23 cellular contexts compared by ENCODE assay signal in the genomic region with DNA sequence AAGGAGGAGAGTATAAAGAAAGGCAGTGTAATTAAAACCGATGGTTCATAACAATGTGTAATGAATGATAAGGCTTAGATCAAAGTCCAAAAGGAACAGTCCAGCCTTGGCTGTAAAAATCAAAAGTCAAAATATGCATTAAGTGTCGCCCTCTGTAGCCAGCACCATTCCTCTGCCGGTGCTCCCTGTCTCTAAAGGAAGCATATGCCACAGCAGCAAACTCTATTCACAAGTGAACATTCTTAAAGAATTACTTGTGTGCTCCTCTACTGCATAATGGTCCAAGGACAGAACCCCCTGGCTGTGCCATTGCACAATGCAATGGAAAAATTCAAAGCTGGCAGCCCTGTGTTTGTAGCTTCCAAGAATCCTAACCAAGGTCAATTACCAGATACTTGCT. TPM values are rescaled to one million over a fixed set of nuclear protein-coding genes. Genes with fewer than 3 reads are reported as not detected.
DNase-seq lines count a peak whose midpoint lies in the region; ATAC-seq, FAIRE-seq and TF ChIP-seq lines count a peak whose summit lies in the region.
"Had no signal": no experiment of that assay in that cellular context is flagged by ENCODE, and none has a peak within 500 bp of the region (broad histone marks: within the 10 kb centered on the region; RNA-seq: fewer than 3 reads in every experiment).

No MANE protein-coding gene starts in this region.

- intact Hi-C loops in pancreas (cut with DNase I): no loop called here

- FAIRE-seq in pancreas (lab: Jason Lieb, UNC) (peak; percentile 83), RCC 7860 (lab: Jason Lieb, UNC) (no peak)
- FAIRE-seq: islet of Langerhans had no signal

- H3K9me3 ChIP-seq in adipocyte (ENCODE audit: control insufficient read depth, low read length): no peaks in the 10 kb centered on the region
- peaks cover 0 to 3% (median 0%) of the 10 kb centered on the region in 4 donors for H3K9me3 ChIP-seq in pancreas
- H3K9me3 ChIP-seq: heart right ventricle, ovary, vagina had no signal

- DNase-seq in AG10803 (ENCODE audit: low read depth) (peak; percentile 58), adipocyte (ENCODE audit: low read depth) (peak; percentile 70), fibroblast of mammary gland (ENCODE audit: low read depth) (peak; percentile 43), pancreas (peak in 3 of 6 donors; percentile 29 to 31 (median 31)), RCC 7860 (ENCODE audit: low spot score) (no peak), DMS79 treated with DMSO at 0.1 percent for 48 hours (lab: John Stamatoyannopoulos, UW) (no peak), G401 (ENCODE audit: low spot score) (no peak)
- no peak for DNase-seq in activated CD4-positive, alpha-beta T cell treated with anti-CD3 and anti-CD28 coated beads for 1 hour
- DNase-seq: activated CD4-positive, CD25-positive, alpha-beta regulatory T cell treated with anti-CD3 and anti-CD28 coated beads, Interleukin-2, amount 50 U/mL, for 72 hours; activated CD8-positive, alpha-beta memory T cell treated with anti-CD3 and anti-CD28 coated beads for 24 hours; activated T-cell treated with anti-CD3 and anti-CD28 coated beads, Interleukin-2, amount 50 U/mL, for 72 hours; CD4-positive, alpha-beta memory T cell; DMS53; heart right ventricle; KBM-7; mammary epithelial cell; naive B cell; NCI-H2029; NCI-H446 treated with DMSO at 0.1 percent for 48 hours; stimulated activated CD4-positive, alpha-beta T cell treated with anti-CD3 and anti-CD28 coated beads, Interleukin-4, amount 100 ng/mL, for 4 hours had no signal

- H3K9ac ChIP-seq in adipocyte (ENCODE audit: low read length): no peak overlapping the region

- 27 to 29% methylated on average over 3 of the region's 3 CpGs for WGBS in pancreas, 2 donors

- H3K27me3 ChIP-seq in adipocyte (replicated peaks; ENCODE audit: control insufficient read depth, insufficient read depth, low read length) (no peaks in the 10 kb centered on the region), pancreas (peaks cover 0 to 8% (median 0%) of the 10 kb centered on the region in 4 donors)
- H3K27me3 ChIP-seq: ovary, vagina had no signal

- H3K27ac ChIP-seq in pancreas: no peak overlapping the region
- H3K27ac ChIP-seq: heart right ventricle, ovary, vagina had no signal

- H3K4me1 ChIP-seq in adipocyte (ENCODE audit: control insufficient read depth, insufficient read depth, low read length): peaks cover 24% of the 10 kb centered on the region
- peaks cover 0 to 4% (median 0%) of the 10 kb centered on the region in 3 donors for H3K4me1 ChIP-seq in pancreas
- H3K4me1 ChIP-seq: heart right ventricle, vagina had no signal

- H3K4me3 ChIP-seq in AG10803 (ENCODE audit: low read length) (no peak overlapping the region), adipocyte (ENCODE audit: low read length) (no peak overlapping the region), fibroblast of mammary gland (ENCODE audit: control insufficient read depth, low read depth, low read length) (no peak overlapping the region), pancreas (no peak overlapping the region)
- H3K4me3 ChIP-seq: heart right ventricle, ovary, vagina had no signal

- in situ Hi-C loops in G401 (cut with HindIII; ENCODE audit: low sequenced_read_pairs): no loop called here

- ATAC-seq in pancreas: peak; percentile 80 to 95 (median 83)
- ATAC-seq: activated T-cell treated with anti-CD3 and anti-CD28 coated beads, Interleukin-2, amount 50 U/mL, for 72 hours had no signal

- no peak for TF ChIP-seq CTCF in AG10803 (conservative IDR thresholded peaks at IDR 0.05; ENCODE audit: low read length)
- TF ChIP-seq CTCF in fibroblast of mammary gland (conservative IDR thresholded peaks at IDR 0.05; ENCODE audit: control insufficient read depth, insufficient read depth, low read depth, low read length): no peak
- no peak for TF ChIP-seq CTCF in pancreas (IDR thresholded peaks at IDR 0.05)

- H3K36me3 ChIP-seq in adipocyte (ENCODE audit: control insufficient read depth, insufficient read depth, low read length, severe bottlenecking) (no peaks in the 10 kb centered on the region), pancreas (no peaks in the 10 kb centered on the region)
- H3K36me3 ChIP-seq: heart right ventricle, ovary, vagina had no signal

RNA-seq across cellular contexts. Expression of gene MBNL3, which starts 16.3 kb away (rescaled TPM):
- total RNA-seq in pancreas: 10 to 100 TPM in 5 of 6 donors, 1 to 10 TPM in 1; 7.8 to 15.7 (median 12.5) TPM
- 1 to 10 TPM; 1.2 to 2.5 TPM for polyA plus RNA-seq in pancreas
- 0.06 and 0.27 TPM in 2 replicates for total RNA-seq in G401 (2014; rRNA removed; shearing (Covaris generic))

Comparison
In these comparisons a context has a peak if more than half of its experiments do, and no peak if none do; other contexts are left out.
1. DNase-seq: peak in AG10803 (single experiment), adipocyte (single experiment) and fibroblast of mammary gland (single experiment); none in RCC 7860 (single experiment), DMS79 treated with DMSO at 0.1 percent for 48 hours (single experiment), activated CD4-positive, alpha-beta T cell treated with anti-CD3 and anti-CD28 coated beads for 1 hour (single experiment) and G401 (single experiment).